Comparison of ENCODE assay signal across 9 cellular contexts in the genomic region with DNA sequence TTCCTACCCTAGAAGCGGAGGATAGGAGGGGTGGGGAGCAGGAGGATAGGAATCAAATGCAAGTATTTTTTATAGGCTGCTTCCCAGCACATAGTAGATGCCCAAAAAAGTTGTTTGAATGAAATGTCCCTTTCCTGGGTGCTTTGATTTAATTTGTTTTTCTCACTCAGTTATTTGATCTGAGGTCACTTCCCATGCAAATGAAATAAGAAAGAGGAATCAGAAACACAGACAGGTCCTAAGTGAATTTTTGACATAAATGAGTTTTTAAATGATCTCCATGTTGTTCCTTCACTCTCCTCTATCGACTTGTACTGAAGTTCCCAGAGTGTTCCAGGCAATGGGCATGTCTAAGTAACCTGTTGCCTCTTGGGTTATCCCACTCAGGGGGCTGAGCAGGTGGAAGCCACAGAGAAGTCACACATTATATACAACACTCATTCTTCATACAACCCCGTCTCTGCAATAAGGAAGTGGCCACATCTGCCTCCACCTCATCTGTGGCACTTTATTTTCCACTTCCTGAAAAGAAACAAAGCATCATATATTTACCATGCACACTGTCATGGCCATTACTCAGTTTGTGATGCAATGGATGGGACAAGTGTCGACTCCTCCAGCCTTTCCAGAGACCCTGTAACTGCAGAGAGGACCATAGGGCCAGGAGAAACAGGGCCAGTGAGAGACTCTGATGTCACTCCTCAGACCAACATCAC.
A peak's percentile ranks its signal among the peaks of the same experiment; 100 is the strongest.
DNase-seq lines count a peak whose midpoint lies in the region; ATAC-seq and TF ChIP-seq lines count a peak whose summit lies in the region.
"Had no signal": no experiment of that assay in that cellular context is flagged by ENCODE, and none has a peak within 500 bp of the region (broad histone marks: within the 10 kb centered on the region; RNA-seq: fewer than 3 reads in every experiment).

No MANE protein-coding gene starts in this region.

- H3K4me1 Mint-ChIP-seq in dendritic cell treated with granulocyte-macrophage colony-stimulating factor and Interleukin-4, amounts not matched to agents 40 ng/mL and 50 ng/mL, for 4 days (ENCODE audit: low read depth): peaks cover 21% of the 10 kb centered on the region

- H3K4me3 ChIP-seq in GM23248 (no peak overlapping the region), mammary epithelial cell (replicated peaks in 1 of 3; ENCODE audit: insufficient read depth in 1 of 3, low read depth in 2 of 3, low read length in 3 of 3) (no peak overlapping the region), thyroid gland (replicated peaks in 1 of 3) (no peak overlapping the region)

- no peak overlapping the region for H3K9ac ChIP-seq in GM23248
- no peak overlapping the region for H3K9ac ChIP-seq in mammary epithelial cell (ENCODE audit: insufficient read depth, low read length)

- no peaks in the 10 kb centered on the region for H3K27me3 Mint-ChIP-seq in dendritic cell treated with granulocyte-macrophage colony-stimulating factor and Interleukin-4, amounts not matched to agents 40 ng/mL and 50 ng/mL, for 4 days

- no peak overlapping the region for H3K4me2 ChIP-seq in GM23248 (ENCODE audit: unreplicated experiment)
- H3K4me2 ChIP-seq in mammary epithelial cell (ENCODE audit: insufficient read depth, low read depth, low read length): no peak overlapping the region

- H2AFZ ChIP-seq in GM23248 (no peak overlapping the region), mammary epithelial cell (ENCODE audit: low read depth, low read length) (no peak overlapping the region)

- H3K9me3 ChIP-seq in GM23248 (ENCODE audit: low read depth): no peaks in the 10 kb centered on the region
- H3K9me3 ChIP-seq in mammary epithelial cell (replicated peaks; ENCODE audit: insufficient read depth, low read length): no peaks in the 10 kb centered on the region
- no peaks in the 10 kb centered on the region for H3K9me3 ChIP-seq in thyroid gland

- H3K4me3 Mint-ChIP-seq in dendritic cell treated with granulocyte-macrophage colony-stimulating factor and Interleukin-4, amounts not matched to agents 40 ng/mL and 50 ng/mL, for 4 days: no peak overlapping the region

- dilution Hi-C loops in mammary epithelial cell (cut with HindIII; ENCODE audit: low sequenced_read_pairs): no loop called here

- H3F3A ChIP-seq in GM23248 (ENCODE audit: insufficient read depth): no peaks in the 10 kb centered on the region

- no peaks in the 10 kb centered on the region for H3K79me2 ChIP-seq in GM23248 (ENCODE audit: insufficient read depth)
- H3K79me2 ChIP-seq in mammary epithelial cell (ENCODE audit: insufficient read depth, low read length): no peaks in the 10 kb centered on the region

- peak; percentile 94 for DNase-seq in MV-4-11 (lab: John Stamatoyannopoulos, UW)
- no peak for DNase-seq in GM23248
- DNase-seq in mammary epithelial cell: no peak
- DNase-seq in NCI-H526 treated with DMSO at 0.1 percent for 48 hours (lab: John Stamatoyannopoulos, UW): no peak
- DNase-seq in thyroid gland: no peak
- DNase-seq: mesenchymal stem cell had no signal

- no peaks in the 10 kb centered on the region for H3K36me3 Mint-ChIP-seq in dendritic cell treated with granulocyte-macrophage colony-stimulating factor and Interleukin-4, amounts not matched to agents 40 ng/mL and 50 ng/mL, for 4 days (ENCODE audit: low read depth)

- 0 out of 2 replicates have a peak, but pooled peaks cover 2% of the 10 kb centered on the region for H3K27me3 ChIP-seq in GM23248 (replicated peaks; ENCODE audit: insufficient read depth)
- no peaks in the 10 kb centered on the region for H3K27me3 ChIP-seq in mammary epithelial cell (ENCODE audit: insufficient read depth, low read length)
- H3K27me3 ChIP-seq in thyroid gland: no peaks in the 10 kb centered on the region

- H3K4me1 ChIP-seq in GM23248 (ENCODE audit: insufficient read depth) (no peaks in the 10 kb centered on the region), mammary epithelial cell (ENCODE audit: insufficient read depth, low read length) (no peaks in the 10 kb centered on the region), thyroid gland (no peaks in the 10 kb centered on the region)

- TF ChIP-seq CTCF in mammary epithelial cell (conservative IDR thresholded peaks at IDR 0.05 in 1 of 2, IDR thresholded peaks at IDR 0.05 in 1 of 2; ENCODE audit: extremely low read depth in 1 of 2, insufficient read depth in 1 of 2, low read depth in 1 of 2, low read length in 2 of 2): no peak
- TF ChIP-seq CTCF in thyroid gland (IDR thresholded peaks at IDR 0.05): no peak

- no peaks in the 10 kb centered on the region for H3K9me2 ChIP-seq in GM23248 (ENCODE audit: insufficient read depth)

- no peaks in the 10 kb centered on the region for H3K9me3 Mint-ChIP-seq in dendritic cell treated with granulocyte-macrophage colony-stimulating factor and Interleukin-4, amounts not matched to agents 40 ng/mL and 50 ng/mL, for 4 days

- CTCF ChIA-PET in mammary epithelial cell (lab: Charles Lee; ENCODE audit: low non-redundant PET): no interaction called here

- 67 to 75% methylated on average over 4 of the region's 4 CpGs for WGBS in GM23248 (ENCODE audit: low coverage in 1 of 2, low lambda C conversion rate in 2 of 2, missing lambda C conversion rate in 2 of 2), 2 experiments
- WGBS in mammary epithelial cell (ENCODE audit: low coverage, missing lambda C conversion rate): 62% methylated on average over 4 of the region's 4 CpGs
- 75% methylated on average over 4 of the region's 4 CpGs for WGBS in thyroid gland, 2 donors

- H3K27ac ChIP-seq in GM23248: no peak overlapping the region
- no peak overlapping the region for H3K27ac ChIP-seq in mammary epithelial cell (ENCODE audit: insufficient read depth, low read depth, low read length)
- H3K27ac ChIP-seq in thyroid gland: no peak overlapping the region

- no TSS peak for BruUV-seq in mammary epithelial cell (replicated peaks; lab: Mats Ljungman, UMichigan)

- ATAC-seq in GM18502 (IDR thresholded peaks at IDR 0.05; ENCODE audit: poor library complexity, unreplicated experiment) (peak; percentile 85), HG02588 (IDR thresholded peaks at IDR 0.05; ENCODE audit: unreplicated experiment) (peak; percentile 65)

- no peak for TF ChIP-seq POLR2A in thyroid gland (IDR thresholded peaks at IDR 0.05)

- intact Hi-C loops in dendritic cell treated with granulocyte-macrophage colony-stimulating factor and Interleukin-4, amounts not matched to agents 40 ng/mL and 50 ng/mL, for 4 days (cut with micrococcal nuclease): no loop called here
- intact Hi-C loops in mammary epithelial cell (cut with micrococcal nuclease) (no loop called here), thyroid gland (cut with DNase I) (no loop called here)

- H4K20me1 ChIP-seq in GM23248 (ENCODE audit: insufficient read depth) (no peaks in the 10 kb centered on the region), mammary epithelial cell (ENCODE audit: insufficient read depth, low read length) (no peaks in the 10 kb centered on the region)

- H3K36me3 ChIP-seq in GM23248 (ENCODE audit: low read depth): no peaks in the 10 kb centered on the region
- no peaks in the 10 kb centered on the region for H3K36me3 ChIP-seq in mammary epithelial cell (ENCODE audit: insufficient read depth, low read length)
- no peaks in the 10 kb centered on the region for H3K36me3 ChIP-seq in thyroid gland

- peak overlapping the region; percentile 70 for H3K27ac Mint-ChIP-seq in dendritic cell treated with granulocyte-macrophage colony-stimulating factor and Interleukin-4, amounts not matched to agents 40 ng/mL and 50 ng/mL, for 4 days

- in situ Hi-C loops in GM23248 (cut with MboI): no loop called here
- in situ Hi-C loops in mammary epithelial cell (cut with MboI; ENCODE audit: low sequenced_read_pairs in 2 of 2): no loop called here
